In genomic region chr16:12305847-12306246, GRCh38 we compare ENCODE assay signal across 19 cellular contexts.
"Had no signal": no experiment of that assay in that cellular context is flagged by ENCODE, and none has a peak within 500 bp of the region (broad histone marks: within the 10 kb centered on the region; RNA-seq: fewer than 3 reads in every experiment).

No MANE protein-coding gene starts in this region.

- H3K9me3 Mint-ChIP-seq: dendritic cell treated with granulocyte-macrophage colony-stimulating factor and Interleukin-4, amounts not matched to agents 40 ng/mL and 50 ng/mL, for 4 days; effector memory CD8-positive, alpha-beta T cell; naive B cell; nephron had no signal

- H3K27ac Mint-ChIP-seq: dendritic cell treated with granulocyte-macrophage colony-stimulating factor and Interleukin-4, amounts not matched to agents 40 ng/mL and 50 ng/mL, for 4 days; effector memory CD8-positive, alpha-beta T cell; nephron; progenitor cell of endocrine pancreas had no signal

- H3K27me3 Mint-ChIP-seq: dendritic cell treated with granulocyte-macrophage colony-stimulating factor and Interleukin-4, amounts not matched to agents 40 ng/mL and 50 ng/mL, for 4 days; effector memory CD8-positive, alpha-beta T cell; naive B cell; progenitor cell of endocrine pancreas had no signal

- DNase-seq: effector memory CD8-positive, alpha-beta T cell; foreskin melanocyte; head of caudate nucleus; kidney; left colon; left ventricle myocardium superior; mesendoderm; naive B cell; occipital lobe; pancreas; right cardiac atrium; stimulated activated CD4-positive, alpha-beta T cell treated with anti-CD3 and anti-CD28 coated beads, Interleukin-12 subunit alpha, Interleukin-12 subunit beta, amount 100 ng/mL, for 4 hours; stimulated activated naive CD4-positive, alpha-beta T cell; stomach; substantia nigra; transverse colon had no signal

- H3K4me3 Mint-ChIP-seq: dendritic cell treated with granulocyte-macrophage colony-stimulating factor and Interleukin-4, amounts not matched to agents 40 ng/mL and 50 ng/mL, for 4 days; effector memory CD8-positive, alpha-beta T cell; naive B cell; nephron had no signal
